Comparison of ENCODE assay signal across 9 cellular contexts in genomic region chr19:2524840-2525723, GRCh38. TPM values are rescaled to one million over a fixed set of nuclear protein-coding genes. Genes with fewer than 3 reads are reported as not detected.
DNase-seq lines count a peak whose midpoint lies in the region; ATAC-seq, FAIRE-seq and TF ChIP-seq lines count a peak whose summit lies in the region.
"Had no signal": no experiment of that assay in that cellular context is flagged by ENCODE, and none has a peak within 500 bp of the region (broad histone marks: within the 10 kb centered on the region; RNA-seq: fewer than 3 reads in every experiment).

No MANE protein-coding gene starts in this region.

- peaks cover 3% of the 10 kb centered on the region for H3K79me1 ChIP-seq in neuronal stem cell (ENCODE audit: low read depth, low read length)

- intact Hi-C loops in Caco-2 (cut with micrococcal nuclease; ENCODE audit: unreplicated experiment): loop anchor here (5.0 kb wide), 1 partner anchor 48 kb away; the partner anchor contains the start of gene GADD45B

- no peak overlapping the region for H4K8ac ChIP-seq in neuronal stem cell (ENCODE audit: low read depth, low read length)

- no peak for ATAC-seq in HG03354 (IDR thresholded peaks at IDR 0.05; ENCODE audit: poor library complexity, severe bottlenecking, unreplicated experiment)
- no peak for ATAC-seq in GM18519 (IDR thresholded peaks at IDR 0.05; ENCODE audit: low FRiP score, unreplicated experiment)

- BruUV-seq in Caco-2 (replicated peaks; lab: Mats Ljungman, UMichigan): no TSS peak

- H2AK5ac ChIP-seq in neuronal stem cell (ENCODE audit: low read depth, low read length): peak overlapping the region; percentile 12

- H3K36me3 ChIP-seq in Caco-2 (ENCODE audit: control insufficient read depth, insufficient read depth, low read length) (no peaks in the 10 kb centered on the region), duodenal mucosa (ENCODE audit: control insufficient read depth in 1 of 2, insufficient read depth in 2 of 2, low read length in 2 of 2) (no peaks in the 10 kb centered on the region), neuronal stem cell (replicated peaks in 1 of 2; ENCODE audit: control insufficient read depth in 2 of 2, insufficient read depth in 2 of 2, low read length in 2 of 2) (no peaks in the 10 kb centered on the region)
- H3K36me3 ChIP-seq: sigmoid colon had no signal

- H3K4ac ChIP-seq in neuronal stem cell (ENCODE audit: low read length): no peak overlapping the region

- no peak for FAIRE-seq in GM19239 (lab: Jason Lieb, UNC)

- no peaks in the 10 kb centered on the region for H3K9me3 Mint-ChIP-seq in Caco-2 (ENCODE audit: unreplicated experiment)

- peak overlapping the region; percentile 87 for H3K14ac ChIP-seq in neuronal stem cell (ENCODE audit: low read length)

- H3K27me3 Mint-ChIP-seq in Caco-2 (ENCODE audit: insufficient read depth, unreplicated experiment): no peaks in the 10 kb centered on the region

- H3K23ac ChIP-seq in neuronal stem cell (ENCODE audit: low read depth, low read length, poor library complexity): peak overlapping the region; percentile 96

- H2AFZ ChIP-seq in neuronal stem cell (ENCODE audit: low read length): peak overlapping the region; percentile 5

- H2BK15ac ChIP-seq in neuronal stem cell (ENCODE audit: low read length): peak overlapping the region; percentile 75

- WGBS in neuronal stem cell (ENCODE audit: extremely low coverage in 2 of 2, insufficient read length in 2 of 2, insufficient replicate concordance in 1 of 2), 2 donors: no CpG with 5 or more reads among the region's 45 CpGs

- peak overlapping the region; percentile 32 for H3K27ac Mint-ChIP-seq in Caco-2 (ENCODE audit: unreplicated experiment)

- H3K4me1 ChIP-seq in Caco-2: peaks cover 43% of the 10 kb centered on the region
- peaks cover 3 to 8% of the 10 kb centered on the region in 2 donors for H3K4me1 ChIP-seq in duodenal mucosa (ENCODE audit: control insufficient read depth in 1 of 2, insufficient read depth in 2 of 2, low read length in 2 of 2)
- peaks cover 6 to 19% of the 10 kb centered on the region in 2 donors for H3K4me1 ChIP-seq in neuronal stem cell (ENCODE audit: control insufficient read depth in 2 of 2, insufficient read depth in 1 of 2, low read depth in 1 of 2, low read length in 2 of 2)

- CTCF ChIA-PET in Caco-2 (lab: Charles Lee): interaction anchor here (0.6 to 1.1 kb wide), 2 partner anchors 40 to 41 kb away, joined by 3 to 4 read pairs; no protein-coding TSS in a partner anchor

- H3K9me3 ChIP-seq in Caco-2: no peaks in the 10 kb centered on the region
- no peaks in the 10 kb centered on the region for H3K9me3 ChIP-seq in duodenal mucosa (ENCODE audit: control insufficient read depth in 1 of 2, low read length in 2 of 2)
- peaks cover 0 to 5% of the 10 kb centered on the region in 2 donors for H3K9me3 ChIP-seq in neuronal stem cell (replicated peaks in 1 of 2; ENCODE audit: control insufficient read depth in 2 of 2, insufficient read depth in 1 of 2, low read depth in 1 of 2, low read length in 2 of 2)
- H3K9me3 ChIP-seq: sigmoid colon had no signal

- peak overlapping the region; percentile 19 for H2BK5ac ChIP-seq in neuronal stem cell (ENCODE audit: low read length)

- peak overlapping the region; percentile 83 for H3K18ac ChIP-seq in neuronal stem cell (ENCODE audit: low read length)

- POLR2A ChIA-PET in Caco-2 (lab: Charles Lee): interaction anchor here (1.0 to 1.4 kb wide), 2 partner anchors 18 to 49 kb away, joined by 4 to 17 read pairs; partner anchors contain the start of gene GADD45B

- peak overlapping the region; percentile 12 for H3K4me2 ChIP-seq in neuronal stem cell (ENCODE audit: insufficient read depth, low read length, poor library complexity, severe bottlenecking)

- H3K27me3 ChIP-seq in Caco-2 (replicated peaks; ENCODE audit: control insufficient read depth, insufficient read depth, low read length) (no peaks in the 10 kb centered on the region), duodenal mucosa (ENCODE audit: control insufficient read depth in 1 of 2, insufficient read depth in 2 of 2, low read length in 2 of 2) (no peaks in the 10 kb centered on the region), neuronal stem cell (ENCODE audit: control insufficient read depth in 3 of 3, insufficient read depth in 3 of 3, low read depth in 1 of 3, low read length in 3 of 3) (no peaks in the 10 kb centered on the region)
- H3K27me3 ChIP-seq: sigmoid colon had no signal

- peaks cover 6% of the 10 kb centered on the region for H3K4me1 Mint-ChIP-seq in Caco-2 (ENCODE audit: low read depth, unreplicated experiment)

- TF ChIP-seq CTCF in Caco-2 (IDR thresholded peaks at IDR 0.05; ENCODE audit: insufficient read depth in 1 of 2, low read depth in 1 of 2, low read length in 1 of 2, severe bottlenecking in 1 of 2, unreplicated experiment in 1 of 2): no peak

- DNase-seq in Caco-2 (peak; percentile 49 to 73), NCI-H345 treated with DMSO at 0.1 percent for 48 hours (lab: John Stamatoyannopoulos, UW; ENCODE audit: unreplicated experiment) (peak; percentile 3), neuronal stem cell (ENCODE audit: low spot score) (no peak), RPMI8226 (no peak), GM19239 (ENCODE audit: insufficient read length, low spot score) (no peak)
- DNase-seq: sigmoid colon had no signal

- H3K9ac ChIP-seq in duodenal mucosa (ENCODE audit: low read depth in 1 of 2, low read length in 2 of 2): no peak overlapping the region
- peak overlapping the region; percentile 82 for H3K9ac ChIP-seq in neuronal stem cell (ENCODE audit: low read depth, low read length, poor library complexity)

- H4K91ac ChIP-seq in neuronal stem cell (ENCODE audit: low read depth, low read length, poor library complexity): peak overlapping the region; percentile 67

- H3K36me3 Mint-ChIP-seq in Caco-2 (ENCODE audit: insufficient read depth, unreplicated experiment): no peaks in the 10 kb centered on the region

- H2BK120ac ChIP-seq in neuronal stem cell (ENCODE audit: low read depth, low read length): peak overlapping the region; percentile 47

- H3K4me3 ChIP-seq in Caco-2 (ENCODE audit: low read depth, low read length) (peak overlapping the region; percentile 9; the same call in 1 of the 2 replicates), duodenal mucosa (ENCODE audit: low read depth in 1 of 2, low read length in 2 of 2) (peak overlapping the region; percentile 21 to 29), neuronal stem cell (ENCODE audit: low read length in 2 of 2) (peak overlapping the region in 1 of 2 donors; percentile 59)

- H3K27ac ChIP-seq in duodenal mucosa (ENCODE audit: low read depth, low read length) (no peak overlapping the region), neuronal stem cell (replicated peaks; ENCODE audit: low read length) (peak overlapping the region; percentile 9)

- H2BK12ac ChIP-seq in neuronal stem cell (ENCODE audit: low read length): peak overlapping the region; percentile 2

- H3K4me3 Mint-ChIP-seq in Caco-2 (ENCODE audit: unreplicated experiment): peak overlapping the region; percentile 24

RNA-seq across cellular contexts. Expression of gene GADD45B, which starts 49.2 kb away (rescaled TPM):
- total RNA-seq in Caco-2 (2022): 20.2 and 23.8 TPM in 2 replicates
- polyA plus RNA-seq in neuronal stem cell (2013, experiment 1 of 2): 3.0 TPM
- 2.3 TPM for polyA plus RNA-seq in neuronal stem cell (2013, experiment 2 of 2)

Comparison
In these comparisons a context has a peak if more than half of its experiments do, and no peak if none do; other contexts are left out.
1. DNase-seq: peak in Caco-2 (2 of 2) and NCI-H345 treated with DMSO at 0.1 percent for 48 hours (single experiment); none in neuronal stem cell (single experiment), RPMI8226 (single experiment) and GM19239 (single experiment).